Comparison of ENCODE assay signal across 8 cellular contexts in the genomic region with DNA sequence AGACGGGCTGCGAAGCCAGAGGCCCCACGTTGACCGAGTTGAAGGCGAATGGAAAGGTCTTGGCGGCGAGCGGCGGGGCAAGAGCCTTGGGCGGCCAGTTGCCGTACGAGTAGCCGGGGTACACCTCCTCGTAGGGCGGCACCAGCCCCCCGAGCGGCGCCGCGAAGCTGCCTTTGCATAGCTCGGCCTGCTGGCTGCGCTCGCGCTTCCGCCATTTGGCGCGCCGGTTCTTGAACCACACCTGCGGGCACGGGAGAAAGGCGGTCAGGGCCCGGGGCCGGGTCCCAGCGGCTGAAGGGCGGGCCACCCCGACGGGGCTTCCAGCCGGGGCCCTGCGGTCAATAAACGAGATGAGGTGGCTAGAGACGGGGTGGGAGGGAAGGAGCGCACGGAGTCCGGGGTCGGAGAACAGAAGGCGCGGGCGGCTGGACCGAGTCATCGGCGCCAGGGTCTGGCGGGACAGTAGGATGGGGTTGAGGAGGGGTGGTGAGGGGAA. TPM values are rescaled to one million over a fixed set of nuclear protein-coding genes. Genes with fewer than 3 reads are reported as not detected.
DNase-seq lines count a peak whose midpoint lies in the region; ATAC-seq and TF ChIP-seq lines count a peak whose summit lies in the region.

No MANE protein-coding gene starts in this region.

- H3K4me3 ChIP-seq in BLaER1 treated with 17β-estradiol and CSF1 and Interleukin-3, amounts not matched to agents 10 nM and 100 nM = peak overlapping the region in 9 of 10 experiments; percentile 8 to 58 (median 39); a peak in 11 of 20 replicates
- H3K4me3 ChIP-seq in HUES64 (ENCODE audit: low read length) (peak overlapping the region; percentile 55), aorta (ENCODE audit: low read length in 2 of 2) (peak overlapping the region; percentile 9 to 13)

- peaks cover 0 to 32% (median 12%) of the 10 kb centered on the region in 11 experiments; a peak in 15 of 22 replicates for H4K20me1 ChIP-seq in BLaER1 treated with 17β-estradiol and CSF1 and Interleukin-3, amounts not matched to agents 10 nM and 100 nM

- peaks cover 0 to 6% (median 0%) of the 10 kb centered on the region in 11 experiments; a peak in 3 of 22 replicates for H3K9me3 ChIP-seq in BLaER1 treated with 17β-estradiol and CSF1 and Interleukin-3, amounts not matched to agents 10 nM and 100 nM (replicated peaks in 1 of 11)
- H3K9me3 ChIP-seq in HUES64 (ENCODE audit: insufficient read depth, low read depth, low read length) = no peaks in the 10 kb centered on the region
- no peaks in the 10 kb centered on the region for H3K9me3 ChIP-seq in aorta (ENCODE audit: control insufficient read depth, low read length)

- H3K27ac ChIP-seq in BLaER1 treated with 17β-estradiol and CSF1 and Interleukin-3, amounts not matched to agents 10 nM and 100 nM = no peak overlapping the region
- no peak overlapping the region for H3K27ac ChIP-seq in HUES64 (ENCODE audit: low read depth, low read length)
- H3K27ac ChIP-seq in aorta (ENCODE audit: low read depth in 1 of 2, low read length in 2 of 2) = no peak overlapping the region

- no peak for TF ChIP-seq POLR2A in erythroblast (IDR thresholded peaks at IDR 0.05; ENCODE audit: low read length)

- peak; percentile 67 for DNase-seq in activated CD4-positive, alpha-beta memory T cell treated with anti-CD3 and anti-CD28 coated beads for 36 hours
- peak; percentile 51 to 58 for DNase-seq in erythroblast (lab: John Stamatoyannopoulos, UW)
- DNase-seq in aorta = peak; percentile 50 to 84
- no peak for DNase-seq in NCI-H1694 treated with DMSO at 0.1 percent for 48 hours (lab: John Stamatoyannopoulos, UW)
- no peak for DNase-seq in GM19240 (ENCODE audit: insufficient read length, low spot score)

- H3K27ac Mint-ChIP-seq in activated CD4-positive, alpha-beta memory T cell treated with anti-CD3 and anti-CD28 coated beads for 36 hours = no peak overlapping the region
- no peak overlapping the region for H3K27ac Mint-ChIP-seq in nephron

- TF ChIP-seq CTCF in nephron (IDR thresholded peaks at IDR 0.05; ENCODE audit: unreplicated experiment in 3 of 3) = peak; percentile 32 to 40 (median 33)

- H3K4me1 Mint-ChIP-seq in activated CD4-positive, alpha-beta memory T cell treated with anti-CD3 and anti-CD28 coated beads for 36 hours (ENCODE audit: low read depth) = peaks cover 10% of the 10 kb centered on the region
- peaks cover 52% of the 10 kb centered on the region for H3K4me1 Mint-ChIP-seq in nephron

- 0 out of 22 replicates have a peak overlapping the region, but pooled peaks of 2 of the 11 experiments have one; percentile 5 to 15 for H3K9ac ChIP-seq in BLaER1 treated with 17β-estradiol and CSF1 and Interleukin-3, amounts not matched to agents 10 nM and 100 nM
- H3K9ac ChIP-seq in HUES64 (ENCODE audit: low read depth, low read length) = no peak overlapping the region

- peak overlapping the region; percentile 41 to 86 (median 71); a peak in 20 of 22 replicates for H3K4me2 ChIP-seq in BLaER1 treated with 17β-estradiol and CSF1 and Interleukin-3, amounts not matched to agents 10 nM and 100 nM

- peaks cover 19 to 30% (median 22%) of the 10 kb centered on the region in 10 experiments for H3K4me1 ChIP-seq in BLaER1 treated with 17β-estradiol and CSF1 and Interleukin-3, amounts not matched to agents 10 nM and 100 nM
- H3K4me1 ChIP-seq in HUES64 (ENCODE audit: insufficient read depth, low read length) (no peaks in the 10 kb centered on the region), aorta (ENCODE audit: control insufficient read depth in 1 of 2, insufficient read depth in 2 of 2, low read length in 2 of 2) (no peaks in the 10 kb centered on the region)

- H3K4me3 Mint-ChIP-seq in activated CD4-positive, alpha-beta memory T cell treated with anti-CD3 and anti-CD28 coated beads for 36 hours = peak overlapping the region; percentile 72
- peak overlapping the region; percentile 49 to 69 (median 55) for H3K4me3 Mint-ChIP-seq in nephron

- intact Hi-C loops in activated CD4-positive, alpha-beta memory T cell treated with anti-CD3 and anti-CD28 coated beads for 36 hours (cut with micrococcal nuclease) = loop anchor here (1.0 to 5.0 kb wide), 6 partner anchors 14 to 248 kb away; partner anchors contain the start of genes GBF1 and NFKB2
- intact Hi-C loops in aorta (cut with DNase I) = no loop called here

- peaks cover 58 to 87% (median 80%) of the 10 kb centered on the region in 11 experiments for H3K27me3 ChIP-seq in BLaER1 treated with 17β-estradiol and CSF1 and Interleukin-3, amounts not matched to agents 10 nM and 100 nM
- peaks cover 97% of the 10 kb centered on the region for H3K27me3 ChIP-seq in HUES64 (ENCODE audit: insufficient read depth, low read length)
- H3K27me3 ChIP-seq in aorta (ENCODE audit: control insufficient read depth in 1 of 2, insufficient read depth in 2 of 2, low read length in 1 of 2) = no peaks in the 10 kb centered on the region

- POLR2A ChIA-PET in activated CD4-positive, alpha-beta memory T cell treated with anti-CD3 and anti-CD28 coated beads for 36 hours (lab: Charles Lee) = interaction anchor here (0.5 to 3.7 kb wide), 6 partner anchors 14 to 164 kb away, joined by 3 to 34 read pairs (median 4); partner anchors contain the start of genes GBF1 and NFKB2

- H3K27me3 Mint-ChIP-seq in activated CD4-positive, alpha-beta memory T cell treated with anti-CD3 and anti-CD28 coated beads for 36 hours = peaks cover 33% of the 10 kb centered on the region
- H3K27me3 Mint-ChIP-seq in nephron (ENCODE audit: low read depth) = peaks cover 84% of the 10 kb centered on the region

- CTCF ChIA-PET in activated CD4-positive, alpha-beta memory T cell treated with anti-CD3 and anti-CD28 coated beads for 36 hours (lab: Charles Lee) = interaction anchor here (0.7 to 19.9 kb wide), 57 partner anchors 9 to 353 kb away, joined by 3 to 1053 read pairs (median 7); partner anchors contain the start of genes ACTR1A, C10orf95, CUEDC2 and FBXL15

- peak; percentile 3 for ATAC-seq in aorta (ENCODE audit: low FRiP score)

- no peaks in the 10 kb centered on the region for H3K36me3 ChIP-seq in BLaER1 treated with 17β-estradiol and CSF1 and Interleukin-3, amounts not matched to agents 10 nM and 100 nM
- H3K36me3 ChIP-seq in HUES64 (ENCODE audit: insufficient read depth, low read length) = no peaks in the 10 kb centered on the region
- no peaks in the 10 kb centered on the region for H3K36me3 ChIP-seq in aorta (ENCODE audit: control insufficient read depth in 1 of 2, insufficient read depth in 2 of 2, low read length in 1 of 2)

- H3K36me3 Mint-ChIP-seq in activated CD4-positive, alpha-beta memory T cell treated with anti-CD3 and anti-CD28 coated beads for 36 hours = no peaks in the 10 kb centered on the region
- H3K36me3 Mint-ChIP-seq in nephron (ENCODE audit: low read depth) = no peaks in the 10 kb centered on the region

- H3K9me3 Mint-ChIP-seq in activated CD4-positive, alpha-beta memory T cell treated with anti-CD3 and anti-CD28 coated beads for 36 hours = no peaks in the 10 kb centered on the region
- H3K9me3 Mint-ChIP-seq in nephron = no peaks in the 10 kb centered on the region

- under 1% methylated on average over 52 of the region's 52 CpGs for WGBS in HUES64
- 1 to 2% methylated on average over 52 of the region's 52 CpGs for WGBS in aorta, 2 donors

RNA-seq across cellular contexts. Expression of gene ELOVL3, which starts 4.8 kb away (rescaled TPM):
- polyA plus RNA-seq in HUES64 (2013, experiment 1 of 2) = not detected
- not detected for polyA plus RNA-seq in HUES64 (2013, experiment 2 of 2)
- under 1 TPM; 0.21 to 0.56 TPM for total RNA-seq in activated CD4-positive, alpha-beta memory T cell treated with anti-CD3 and anti-CD28 coated beads for 36 hours
- not detected for total RNA-seq in aorta
- polyA plus RNA-seq in aorta = not detected

RNA-seq across cellular contexts. Expression of gene PITX3, which starts 10.4 kb away (rescaled TPM):
- polyA plus RNA-seq in HUES64 (2013, experiment 1 of 2) = 0.30 TPM
- polyA plus RNA-seq in HUES64 (2013, experiment 2 of 2) = 0.19 TPM
- total RNA-seq in activated CD4-positive, alpha-beta memory T cell treated with anti-CD3 and anti-CD28 coated beads for 36 hours = 1 to 10 TPM; 1.1 to 1.4 TPM
- total RNA-seq in aorta = not detected
- under 1 TPM in 1 of 2 donors, not detected in 1; 0.13 TPM for polyA plus RNA-seq in aorta

RNA-seq across cellular contexts. Expression of gene GBF1, which starts 14.4 kb away (rescaled TPM):
- polyA plus RNA-seq in HUES64 (2013, experiment 1 of 2) = 15.4 TPM
- 16.8 TPM for polyA plus RNA-seq in HUES64 (2013, experiment 2 of 2)
- 10 to 100 TPM; 42.2 to 44.0 TPM for total RNA-seq in activated CD4-positive, alpha-beta memory T cell treated with anti-CD3 and anti-CD28 coated beads for 36 hours
- 10 to 100 TPM; 41.9 to 44.0 TPM for total RNA-seq in aorta
- 10 to 100 TPM in 1 of 2 donors, 1 to 10 TPM in 1; 7.1 to 23.3 TPM for polyA plus RNA-seq in aorta

Comparison
In these comparisons a context has a peak if more than half of its experiments do, and no peak if none do; other contexts are left out.
1. DNase-seq: peak in activated CD4-positive, alpha-beta memory T cell treated with anti-CD3 and anti-CD28 coated beads for 36 hours (single experiment), erythroblast (2 of 2) and aorta (2 of 2); none in NCI-H1694 treated with DMSO at 0.1 percent for 48 hours (single experiment) and GM19240 (single experiment).
2. Peak in every context shown above with its lines, with median percentiles within 50 percentile points of each other: H3K4me3 ChIP-seq.